In the genomic region with DNA sequence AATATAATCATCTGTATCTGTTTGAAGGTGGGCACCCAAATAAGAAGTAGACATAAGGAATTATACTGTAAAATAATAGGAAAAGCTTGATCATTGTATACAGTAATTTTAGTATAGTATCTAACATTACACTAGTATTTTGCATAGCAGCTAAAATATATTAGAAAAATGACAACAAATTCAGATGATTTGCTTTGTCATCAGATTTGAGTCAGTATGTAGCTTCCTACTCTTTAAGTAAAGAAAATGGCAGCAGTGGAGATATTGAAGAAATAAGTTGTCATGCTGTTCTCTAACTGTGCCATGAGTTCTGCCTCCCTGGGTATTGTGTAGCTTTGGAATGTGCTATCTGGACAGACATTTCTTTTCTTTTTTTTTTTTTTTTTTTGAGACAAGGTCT, we compare ENCODE assay signal across 8 cellular contexts.
"Had no signal": no experiment of that assay in that cellular context is flagged by ENCODE, and none has a peak within 500 bp of the region (broad histone marks: within the 10 kb centered on the region; RNA-seq: fewer than 3 reads in every experiment).

No MANE protein-coding gene starts in this region.

- FAIRE-seq: G401.6, GM12878, GM12891, GM12892, GM18507, GM19239 had no signal

- DNase-seq: GDM1, GF-D8 had no signal

- ATAC-seq: GM12878 had no signal

- H3K4me3 ChIP-seq: GM12878 had no signal
